ENCODE assay signal across 21 cellular contexts in the genomic region with DNA sequence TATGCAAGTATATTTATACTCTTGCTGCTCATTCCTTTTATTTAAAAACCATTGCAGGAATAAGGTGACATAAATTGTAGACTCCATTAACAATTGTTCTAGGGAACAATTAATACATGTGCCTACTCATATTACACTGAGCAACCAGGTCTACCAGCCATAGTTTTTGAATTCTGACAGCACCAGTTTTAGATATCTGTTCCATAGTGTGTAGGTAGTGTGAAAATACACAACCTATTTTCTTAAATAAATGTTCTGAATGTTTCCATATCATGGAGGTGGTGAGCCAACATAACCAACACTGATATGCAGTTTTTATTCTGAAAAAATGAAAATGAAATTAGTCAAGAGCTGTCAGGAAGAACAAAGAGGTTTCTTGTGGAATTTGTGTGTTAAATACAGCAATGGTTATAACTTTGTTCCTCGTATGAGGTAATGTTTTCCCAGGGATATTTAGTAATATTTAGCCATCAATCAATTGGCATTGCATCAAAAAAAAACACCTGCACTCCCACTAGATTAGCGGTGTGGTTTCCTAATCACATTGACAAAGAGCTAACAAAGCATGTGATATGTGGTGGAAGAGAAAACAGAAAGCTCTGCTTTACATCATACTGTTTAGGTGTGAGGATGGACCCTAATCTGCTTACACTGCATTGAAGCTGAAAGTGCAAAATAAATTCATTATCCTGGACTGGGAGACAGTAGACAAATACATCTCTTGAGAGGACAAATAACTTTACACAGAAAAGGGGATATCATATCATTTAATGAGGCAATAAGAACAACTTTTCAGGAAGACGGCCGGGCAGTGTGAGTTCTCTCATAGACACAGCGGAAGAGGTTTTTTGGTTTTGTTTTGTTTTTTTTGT.
"Had no signal": no experiment of that assay in that cellular context is flagged by ENCODE, and none has a peak within 500 bp of the region (broad histone marks: within the 10 kb centered on the region; RNA-seq: fewer than 3 reads in every experiment).

No MANE protein-coding gene starts in this region.

- DNase-seq: activated CD4-positive, alpha-beta memory T cell treated with anti-CD3 and anti-CD28 coated beads, Interleukin-2, amount 10 ng/mL, durations not matched to agents 7 days and 5 days; activated CD4-positive, alpha-beta T cell treated with anti-CD3 and anti-CD28 coated beads for 48 hours; activated CD4-positive, CD25-positive, alpha-beta regulatory T cell; activated CD8-positive, alpha-beta memory T cell treated with anti-CD3 and anti-CD28 coated beads, Interleukin-2, amount 10 ng/mL, durations not matched to agents 7 days and 5 days; activated naive CD4-positive, alpha-beta T cell; activated naive CD8-positive, alpha-beta T cell treated with anti-CD3 and anti-CD28 coated beads, Interleukin-2, amount 10 ng/mL, durations not matched to agents 7 days and 5 days; amygdala; central memory CD4-positive, alpha-beta T cell; dorsolateral prefrontal cortex; foreskin keratinocyte; hippocampal formation; left colon; lower lobe of right lung; naive thymus-derived CD8-positive, alpha-beta T cell; ovary; sigmoid colon; spleen; stimulated activated naive B cell treated with anti-CD40 and anti-IgM and Interleukin-4, amounts not matched to agents 10 μg/mL and 1 μg/mL and 100 μg/mL, for 72 hours; upper lobe of right lung had no signal

- H3K27ac Mint-ChIP-seq: activated CD4-positive, alpha-beta memory T cell treated with anti-CD3 and anti-CD28 coated beads, Interleukin-2, amount 10 ng/mL, durations not matched to agents 7 days and 5 days; activated CD8-positive, alpha-beta memory T cell treated with anti-CD3 and anti-CD28 coated beads, Interleukin-2, amount 10 ng/mL, durations not matched to agents 7 days and 5 days; activated naive CD8-positive, alpha-beta T cell treated with anti-CD3 and anti-CD28 coated beads, Interleukin-2, amount 10 ng/mL, durations not matched to agents 7 days and 5 days; brain; naive thymus-derived CD8-positive, alpha-beta T cell; stimulated activated naive B cell treated with anti-CD40 and anti-IgM and Interleukin-4, amounts not matched to agents 10 μg/mL and 1 μg/mL and 100 μg/mL, for 72 hours had no signal

- H3K4me1 ChIP-seq: lower lobe of right lung, spleen, upper lobe of right lung had no signal

- H3K4me3 ChIP-seq: dorsolateral prefrontal cortex, lower lobe of right lung, ovary, sigmoid colon, spleen, thoracic aorta, upper lobe of right lung had no signal

- H3K36me3 Mint-ChIP-seq: activated CD8-positive, alpha-beta memory T cell treated with anti-CD3 and anti-CD28 coated beads, Interleukin-2, amount 10 ng/mL, durations not matched to agents 7 days and 5 days; activated naive CD8-positive, alpha-beta T cell treated with anti-CD3 and anti-CD28 coated beads, Interleukin-2, amount 10 ng/mL, durations not matched to agents 7 days and 5 days; brain; stimulated activated naive B cell treated with anti-CD40 and anti-IgM and Interleukin-4, amounts not matched to agents 10 μg/mL and 1 μg/mL and 100 μg/mL, for 72 hours had no signal

- H3K36me3 ChIP-seq: lower lobe of right lung, ovary, sigmoid colon, spleen, thoracic aorta, upper lobe of right lung had no signal

- H3K27me3 ChIP-seq: foreskin keratinocyte, ovary, sigmoid colon, spleen, upper lobe of right lung had no signal

- H3K27me3 Mint-ChIP-seq: stimulated activated naive B cell treated with anti-CD40 and anti-IgM and Interleukin-4, amounts not matched to agents 10 μg/mL and 1 μg/mL and 100 μg/mL, for 72 hours had no signal

- H3K4me1 Mint-ChIP-seq: activated CD4-positive, alpha-beta memory T cell treated with anti-CD3 and anti-CD28 coated beads, Interleukin-2, amount 10 ng/mL, durations not matched to agents 7 days and 5 days; activated CD8-positive, alpha-beta memory T cell treated with anti-CD3 and anti-CD28 coated beads, Interleukin-2, amount 10 ng/mL, durations not matched to agents 7 days and 5 days; activated naive CD8-positive, alpha-beta T cell treated with anti-CD3 and anti-CD28 coated beads, Interleukin-2, amount 10 ng/mL, durations not matched to agents 7 days and 5 days; naive thymus-derived CD8-positive, alpha-beta T cell; stimulated activated naive B cell treated with anti-CD40 and anti-IgM and Interleukin-4, amounts not matched to agents 10 μg/mL and 1 μg/mL and 100 μg/mL, for 72 hours had no signal

- H3K4me3 Mint-ChIP-seq: activated CD4-positive, alpha-beta memory T cell treated with anti-CD3 and anti-CD28 coated beads, Interleukin-2, amount 10 ng/mL, durations not matched to agents 7 days and 5 days; activated CD8-positive, alpha-beta memory T cell treated with anti-CD3 and anti-CD28 coated beads, Interleukin-2, amount 10 ng/mL, durations not matched to agents 7 days and 5 days; activated naive CD8-positive, alpha-beta T cell treated with anti-CD3 and anti-CD28 coated beads, Interleukin-2, amount 10 ng/mL, durations not matched to agents 7 days and 5 days; brain; naive thymus-derived CD8-positive, alpha-beta T cell; stimulated activated naive B cell treated with anti-CD40 and anti-IgM and Interleukin-4, amounts not matched to agents 10 μg/mL and 1 μg/mL and 100 μg/mL, for 72 hours had no signal

- H3K9me3 ChIP-seq: ovary, sigmoid colon, thoracic aorta, upper lobe of right lung had no signal

- H3K27ac ChIP-seq: dorsolateral prefrontal cortex, foreskin keratinocyte, lower lobe of right lung, ovary, sigmoid colon, spleen, thoracic aorta, upper lobe of right lung had no signal

- ATAC-seq: activated CD8-positive, alpha-beta memory T cell treated with anti-CD3 and anti-CD28 coated beads, Interleukin-2, amount 10 ng/mL, durations not matched to agents 7 days and 5 days; foreskin keratinocyte; left colon; lower lobe of right lung; naive thymus-derived CD8-positive, alpha-beta T cell; stimulated activated naive B cell treated with anti-CD40 and anti-IgM and Interleukin-4, amounts not matched to agents 10 μg/mL and 1 μg/mL and 100 μg/mL, for 72 hours; upper lobe of right lung had no signal
